In the genomic region with DNA sequence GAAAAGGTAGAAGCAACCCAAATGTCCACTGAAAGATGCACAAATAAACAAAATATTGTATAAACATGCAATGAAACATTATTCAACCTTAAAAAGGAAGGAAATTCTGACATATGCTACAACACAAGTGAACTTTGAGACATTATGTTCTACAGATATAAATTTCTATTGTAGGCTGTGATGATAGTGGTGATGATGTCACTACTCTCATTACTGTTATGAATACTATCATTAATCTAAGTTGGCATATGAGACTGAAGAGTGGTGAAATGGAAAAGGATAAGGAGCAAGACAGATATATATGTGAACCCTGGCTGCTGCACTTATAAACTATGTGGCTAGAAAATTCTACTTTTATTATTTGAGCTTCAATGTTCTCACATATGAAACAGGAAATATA, we compare ENCODE assay signal across 7 cellular contexts.
"Had no signal": no experiment of that assay in that cellular context is flagged by ENCODE, and none has a peak within 500 bp of the region (broad histone marks: within the 10 kb centered on the region; RNA-seq: fewer than 3 reads in every experiment).

No MANE protein-coding gene starts in this region.

- H3K4me1 ChIP-seq: HAP-1 had no signal

- H3K4me3 ChIP-seq: GM23248, HAP-1 had no signal

- DNase-seq: GM23248, GOT3, H7, KG1 had no signal

- H3K9me3 ChIP-seq: HAP-1 had no signal

- H3K36me3 ChIP-seq: HAP-1 had no signal

- H3K27ac ChIP-seq: GM23248 had no signal

- FAIRE-seq: HTR-8/SVneo had no signal

- H2AFZ ChIP-seq: GM23248 had no signal

- ATAC-seq: HCT116 had no signal

- H3K9ac ChIP-seq: GM23248 had no signal
